ENCODE assay signal across 1 cellular context in genomic region chr10:72375585-72375984, GRCh38.
A peak's percentile ranks its signal among the peaks of the same experiment; 100 is the strongest.
TF ChIP-seq lines count a peak whose summit lies in the region.

No MANE protein-coding gene starts in this region.

TF ChIP-seq in K562, 482 proteins besides CTCF, POLR2A, EP300 and RAD21:
- TF ChIP-seq ARID4B (CRISPR knock-in tag; IDR thresholded peaks at IDR 0.05) = peak; percentile 25; the same call in 1 of the 2 replicates
- TF ChIP-seq MAX (CRISPR knock-in tag; IDR thresholded peaks at IDR 0.05) = peak; percentile 63
- TF ChIP-seq L3MBTL2 (IDR thresholded peaks at IDR 0.05) = peak; percentile 55; the same call in 1 of the 2 replicates
- peak; percentile 54; the same call in 1 of the 2 replicates for TF ChIP-seq RAD51 (IDR thresholded peaks at IDR 0.05; ENCODE audit: borderline replicate concordance, low read depth)
- peak in 1 of 2 experiments; percentile 43; a peak in 1 of 4 replicates for TF ChIP-seq FOXK2 (conservative IDR thresholded peaks at IDR 0.05 in 1 of 2, IDR thresholded peaks at IDR 0.05 in 1 of 2; ENCODE audit: low read depth in 2 of 2)
- TF ChIP-seq MYC (IDR thresholded peaks at IDR 0.05; ENCODE audit: low read depth, low read length) = peak; percentile 85
- no peak for TF ChIP-seq MYC (CRISPR knock-in tag; IDR thresholded peaks at IDR 0.05; ENCODE audit: borderline replicate concordance, low read depth)
- 0 out of 4 replicates have a peak, but pooled peaks of 1 of the 2 experiments have one; percentile 19 for TF ChIP-seq RCOR1 (IDR thresholded peaks at IDR 0.05; ENCODE audit: borderline replicate concordance in 1 of 2, low read depth in 2 of 2, low read length in 2 of 2)
- TF ChIP-seq ZNF212 (CRISPR knock-in tag; IDR thresholded peaks at IDR 0.05) = no peak
- TF ChIP-seq USF2 (CRISPR knock-in tag; IDR thresholded peaks at IDR 0.05) = peak; percentile 67
- TF ChIP-seq CREM (IDR thresholded peaks at IDR 0.05; ENCODE audit: low read depth) = 0 out of 2 replicates have a peak, but pooled peaks have one; percentile 14
- TF ChIP-seq SMC3 (conservative IDR thresholded peaks at IDR 0.05; ENCODE audit: insufficient read depth, low read depth, low read length) = peak; percentile 51; the same call in 1 of the 2 replicates
- TF ChIP-seq EP400 (IDR thresholded peaks at IDR 0.05) = peak; percentile 44; the same call in 1 of the 2 replicates
- TF ChIP-seq JUN (IDR thresholded peaks at IDR 0.05; ENCODE audit: borderline replicate concordance, low read depth, low read length) = 0 out of 2 replicates have a peak, but pooled peaks have one; percentile 15
- TF ChIP-seq JUN (CRISPR knock-in tag; IDR thresholded peaks at IDR 0.05; ENCODE audit: borderline replicate concordance) = no peak
- TF ChIP-seq ZNF384 (IDR thresholded peaks at IDR 0.05; ENCODE audit: low read depth, low read length) = no peak
- TF ChIP-seq ILK (tag; IDR thresholded peaks at IDR 0.05; ENCODE audit: borderline replicate concordance, low read depth) = no peak
- TF ChIP-seq JUND (IDR thresholded peaks at IDR 0.05; ENCODE audit: borderline replicate concordance, low read depth, low read length) = 0 out of 2 replicates have a peak, but pooled peaks have one; percentile 12
- TF ChIP-seq JUND (tag; IDR thresholded peaks at IDR 0.05; ENCODE audit: borderline replicate concordance, low read depth, low read length) = no peak
- peak in 1 of 2 experiments; percentile 10 for TF ChIP-seq E2F6 (IDR thresholded peaks at IDR 0.05; ENCODE audit: borderline replicate concordance in 1 of 2, extremely low read depth in 1 of 2, insufficient read depth in 1 of 2, insufficient read length in 1 of 2, low read depth in 1 of 2, low read length in 1 of 2, poor library complexity in 1 of 2, severe bottlenecking in 1 of 2)
- TF ChIP-seq MNT (conservative IDR thresholded peaks at IDR 0.05) = peak; percentile 63 to 70; a peak in 3 of 4 replicates
- no peak for TF ChIP-seq YY1 (IDR thresholded peaks at IDR 0.05; ENCODE audit: borderline replicate concordance in 1 of 3, control insufficient read depth in 1 of 3, extremely low read depth in 1 of 3, insufficient read depth in 3 of 3, insufficient read length in 1 of 3, insufficient replicate concordance in 2 of 3, low read depth in 1 of 3, low read length in 2 of 3)
- TF ChIP-seq USF1 (CRISPR knock-in tag; IDR thresholded peaks at IDR 0.05) = peak; percentile 73
